Comparison of ENCODE assay signal across 8 cellular contexts in the genomic region with DNA sequence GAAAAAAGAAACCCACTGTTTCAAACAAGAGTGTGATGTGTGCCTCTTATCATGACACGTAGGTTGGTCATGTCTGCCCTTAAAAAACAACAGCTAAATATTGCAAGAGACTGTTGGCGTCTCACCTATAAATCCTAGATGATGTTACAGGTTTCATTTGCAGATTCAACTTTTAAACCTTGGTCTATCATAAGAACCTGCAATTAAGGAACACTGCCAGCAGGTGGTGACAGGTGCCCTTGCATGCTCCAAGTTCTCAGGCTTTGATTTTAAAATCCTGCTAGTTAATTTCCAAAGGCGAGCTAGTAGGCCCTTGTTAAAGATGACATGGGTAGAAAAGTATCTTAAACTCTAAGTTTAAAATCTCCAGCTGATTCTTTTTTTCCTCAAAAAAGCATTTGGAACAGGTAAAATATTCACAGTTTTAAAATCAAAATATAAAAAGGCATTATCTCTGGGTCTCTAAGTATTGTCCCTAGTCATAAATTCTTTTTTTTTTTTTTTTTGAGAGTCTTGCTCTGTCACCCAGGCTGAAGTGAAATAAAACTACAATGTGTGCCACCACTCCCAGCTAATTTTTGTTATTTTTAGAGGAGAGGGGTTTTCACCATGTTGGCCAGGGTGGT. TPM values are rescaled to one million over a fixed set of nuclear protein-coding genes. Genes with fewer than 3 reads are reported as not detected.
DNase-seq lines count a peak whose midpoint lies in the region; ATAC-seq, FAIRE-seq and TF ChIP-seq lines count a peak whose summit lies in the region.

No MANE protein-coding gene starts in this region.

- no peak for TF ChIP-seq POLR2A in GM12892 (IDR thresholded peaks at IDR 0.05; ENCODE audit: low read depth, low read length)

- H2AFZ ChIP-seq in parathyroid adenoma, result no peak overlapping the region

- peaks cover 6% of the 10 kb centered on the region for H3K79me2 ChIP-seq in parathyroid adenoma

- no peaks in the 10 kb centered on the region for H3K9me3 ChIP-seq in parathyroid adenoma (ENCODE audit: control insufficient read depth, low read length)

- POLR2A ChIA-PET in AG04449 (lab: Yijun Ruan, JAX), result no interaction called here
- POLR2A ChIA-PET in activated CD4-positive, alpha-beta memory T cell treated with anti-CD3 and anti-CD28 coated beads for 36 hours (lab: Charles Lee), result no interaction called here

- no peak for DNase-seq in AG04449 (ENCODE audit: low read depth, low spot score)
- DNase-seq in GM12892 (ENCODE audit: insufficient read length), result no peak
- peak; percentile 73 for DNase-seq in NCI-H510A (lab: John Stamatoyannopoulos, UW)
- DNase-seq in activated CD4-positive, alpha-beta memory T cell treated with anti-CD3 and anti-CD28 coated beads for 36 hours, result peak; percentile 76
- DNase-seq in endothelial cell (ENCODE audit: low spot score), result peak; percentile 55

- no peaks in the 10 kb centered on the region for H3K36me3 ChIP-seq in parathyroid adenoma (ENCODE audit: control insufficient read depth, insufficient read depth, low read length)

- peaks cover 28% of the 10 kb centered on the region for H3K4me1 Mint-ChIP-seq in activated CD4-positive, alpha-beta memory T cell treated with anti-CD3 and anti-CD28 coated beads for 36 hours (ENCODE audit: low read depth)
- peaks cover 3% of the 10 kb centered on the region for H3K4me1 Mint-ChIP-seq in endothelial cell (ENCODE audit: unreplicated experiment)

- no peaks in the 10 kb centered on the region for H3K27me3 Mint-ChIP-seq in activated CD4-positive, alpha-beta memory T cell treated with anti-CD3 and anti-CD28 coated beads for 36 hours
- peaks cover 1% of the 10 kb centered on the region for H3K27me3 Mint-ChIP-seq in endothelial cell (ENCODE audit: unreplicated experiment)

- no peaks in the 10 kb centered on the region for H3K27me3 ChIP-seq in parathyroid adenoma (ENCODE audit: control insufficient read depth, insufficient read depth, low read length)

- intact Hi-C loops in activated CD4-positive, alpha-beta memory T cell treated with anti-CD3 and anti-CD28 coated beads for 36 hours (cut with micrococcal nuclease), result loop anchor here (1.0 kb wide), 3 partner anchors 39 to 157 kb away; a partner anchor contains a TSS

- TF ChIP-seq CTCF in AG04449 (IDR thresholded peaks at IDR 0.05; ENCODE audit: insufficient read depth, low read length, missing control alignments) (peak; percentile 56), endothelial cell (IDR thresholded peaks at IDR 0.05; ENCODE audit: unreplicated experiment) (peak; percentile 78), parathyroid adenoma (IDR thresholded peaks at IDR 0.05) (peak; percentile 61)

- no peak overlapping the region for H3K4me3 Mint-ChIP-seq in activated CD4-positive, alpha-beta memory T cell treated with anti-CD3 and anti-CD28 coated beads for 36 hours
- H3K4me3 Mint-ChIP-seq in endothelial cell (ENCODE audit: unreplicated experiment), result no peak overlapping the region

- H3K27ac Mint-ChIP-seq in activated CD4-positive, alpha-beta memory T cell treated with anti-CD3 and anti-CD28 coated beads for 36 hours, result no peak overlapping the region
- no peak overlapping the region for H3K27ac Mint-ChIP-seq in endothelial cell (ENCODE audit: unreplicated experiment)

- H3K36me3 Mint-ChIP-seq in activated CD4-positive, alpha-beta memory T cell treated with anti-CD3 and anti-CD28 coated beads for 36 hours, result no peaks in the 10 kb centered on the region
- H3K36me3 Mint-ChIP-seq in endothelial cell (ENCODE audit: low read depth, unreplicated experiment), result no peaks in the 10 kb centered on the region

- H3K4me3 ChIP-seq in AG04449 (ENCODE audit: low read depth, low read length) (no peak overlapping the region), parathyroid adenoma (ENCODE audit: low read depth, low read length) (no peak overlapping the region)

- peak; percentile 73 for FAIRE-seq in GM12892 (lab: Jason Lieb, UNC)

- no peaks in the 10 kb centered on the region for H3K9me3 Mint-ChIP-seq in activated CD4-positive, alpha-beta memory T cell treated with anti-CD3 and anti-CD28 coated beads for 36 hours
- no peaks in the 10 kb centered on the region for H3K9me3 Mint-ChIP-seq in endothelial cell (ENCODE audit: unreplicated experiment)

- no peak for ATAC-seq in GM18498 (IDR thresholded peaks at IDR 0.05; ENCODE audit: unreplicated experiment)
- ATAC-seq in HG03135 (IDR thresholded peaks at IDR 0.05; ENCODE audit: unreplicated experiment), result no peak

- no peak overlapping the region for H3K9ac ChIP-seq in parathyroid adenoma

- H3K4me2 ChIP-seq in parathyroid adenoma (ENCODE audit: low read length), result no peak overlapping the region

- H3K4me1 ChIP-seq in parathyroid adenoma, result no peaks in the 10 kb centered on the region

- CTCF ChIA-PET in AG04449 (lab: Yijun Ruan, JAX), result interaction anchor here (0.6 to 7.0 kb wide), 27 partner anchors 8 to 120 kb away, joined by 3 to 75 read pairs (median 5); no protein-coding TSS in a partner anchor
- CTCF ChIA-PET in activated CD4-positive, alpha-beta memory T cell treated with anti-CD3 and anti-CD28 coated beads for 36 hours (lab: Charles Lee), result interaction anchor here (0.6 to 8.9 kb wide), 50 partner anchors 8 to 646 kb away, joined by 3 to 238 read pairs (median 5); a partner anchor contains a TSS

- no peak overlapping the region for H3K27ac ChIP-seq in parathyroid adenoma

RNA-seq across cellular contexts. Expression of a gene that starts 39.1 kb away (rescaled TPM):
- polyA plus RNA-seq in GM12892 (2012; ENCODE audit: missing spikeins), result 17.4 TPM
- 10 to 100 TPM; 33.6 to 34.1 TPM for total RNA-seq in activated CD4-positive, alpha-beta memory T cell treated with anti-CD3 and anti-CD28 coated beads for 36 hours
- total RNA-seq in endothelial cell (ENCODE audit: unreplicated experiment), result 84.8 TPM

Comparison
In these comparisons a context has a peak if more than half of its experiments do, and no peak if none do; other contexts are left out.
1. DNase-seq: peak in NCI-H510A (single experiment), activated CD4-positive, alpha-beta memory T cell treated with anti-CD3 and anti-CD28 coated beads for 36 hours (single experiment) and endothelial cell (single experiment); none in AG04449 (single experiment) and GM12892 (single experiment).
2. Peak in every context shown above with its lines, with median percentiles within 50 percentile points of each other: CTCF ChIP-seq.